1 cellular context compared by ENCODE assay signal in the genomic region with DNA sequence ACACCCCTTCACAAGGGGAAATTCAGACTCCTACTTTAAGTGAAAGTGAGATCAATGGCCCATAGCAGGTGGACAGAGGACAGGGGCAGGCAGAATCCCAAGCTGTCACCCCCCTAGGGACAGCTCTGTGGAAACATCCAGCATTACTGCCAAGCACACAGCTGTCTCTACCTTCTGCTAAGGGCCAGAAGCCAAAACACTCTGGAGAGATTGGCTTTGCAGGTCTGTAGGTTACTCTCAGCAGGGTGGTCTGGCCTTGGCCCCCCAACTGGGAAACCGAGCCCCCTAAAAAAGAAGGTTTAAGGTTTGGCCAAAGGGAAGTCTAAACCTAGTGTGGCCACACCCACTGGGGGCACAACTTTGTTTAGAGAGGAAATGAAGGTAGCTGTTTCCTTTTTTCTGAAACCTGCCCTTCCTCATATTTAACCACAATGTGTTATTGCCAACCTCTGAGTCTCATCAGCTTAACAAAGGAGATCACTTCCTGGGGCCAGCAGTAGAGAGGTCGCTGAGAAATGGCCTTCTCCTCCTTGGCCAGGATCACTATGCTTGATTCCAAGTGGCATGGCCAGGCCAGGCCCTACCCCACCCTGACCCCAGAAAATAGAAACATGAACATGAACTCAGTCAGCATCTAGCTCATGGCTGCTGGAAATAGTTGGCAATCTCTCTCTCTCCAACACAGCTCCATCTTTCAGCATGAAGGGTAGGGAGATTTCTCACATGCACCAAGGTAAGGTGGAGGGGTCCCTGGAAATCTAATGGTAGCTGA.
TF ChIP-seq lines count a peak whose summit lies in the region.

No MANE protein-coding gene starts in this region.

TF ChIP-seq in HEK293, 187 proteins besides CTCF, POLR2A, EP300 and RAD21 (continued from another document):
- TF ChIP-seq, protein P1, sequence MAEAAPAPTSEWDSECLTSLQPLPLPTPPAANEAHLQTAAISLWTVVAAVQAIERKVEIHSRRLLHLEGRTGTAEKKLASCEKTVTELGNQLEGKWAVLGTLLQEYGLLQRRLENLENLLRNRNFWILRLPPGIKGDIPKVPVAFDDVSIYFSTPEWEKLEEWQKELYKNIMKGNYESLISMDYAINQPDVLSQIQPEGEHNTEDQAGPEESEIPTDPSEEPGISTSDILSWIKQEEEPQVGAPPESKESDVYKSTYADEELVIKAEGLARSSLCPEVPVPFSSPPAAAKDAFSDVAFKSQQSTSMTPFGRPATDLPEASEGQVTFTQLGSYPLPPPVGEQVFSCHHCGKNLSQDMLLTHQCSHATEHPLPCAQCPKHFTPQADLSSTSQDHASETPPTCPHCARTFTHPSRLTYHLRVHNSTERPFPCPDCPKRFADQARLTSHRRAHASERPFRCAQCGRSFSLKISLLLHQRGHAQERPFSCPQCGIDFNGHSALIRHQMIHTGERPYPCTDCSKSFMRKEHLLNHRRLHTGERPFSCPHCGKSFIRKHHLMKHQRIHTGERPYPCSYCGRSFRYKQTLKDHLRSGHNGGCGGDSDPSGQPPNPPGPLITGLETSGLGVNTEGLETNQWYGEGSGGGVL (tag by site-specific recombination; IDR thresholded peaks at IDR 0.05) = no peak
